In the genomic region with DNA sequence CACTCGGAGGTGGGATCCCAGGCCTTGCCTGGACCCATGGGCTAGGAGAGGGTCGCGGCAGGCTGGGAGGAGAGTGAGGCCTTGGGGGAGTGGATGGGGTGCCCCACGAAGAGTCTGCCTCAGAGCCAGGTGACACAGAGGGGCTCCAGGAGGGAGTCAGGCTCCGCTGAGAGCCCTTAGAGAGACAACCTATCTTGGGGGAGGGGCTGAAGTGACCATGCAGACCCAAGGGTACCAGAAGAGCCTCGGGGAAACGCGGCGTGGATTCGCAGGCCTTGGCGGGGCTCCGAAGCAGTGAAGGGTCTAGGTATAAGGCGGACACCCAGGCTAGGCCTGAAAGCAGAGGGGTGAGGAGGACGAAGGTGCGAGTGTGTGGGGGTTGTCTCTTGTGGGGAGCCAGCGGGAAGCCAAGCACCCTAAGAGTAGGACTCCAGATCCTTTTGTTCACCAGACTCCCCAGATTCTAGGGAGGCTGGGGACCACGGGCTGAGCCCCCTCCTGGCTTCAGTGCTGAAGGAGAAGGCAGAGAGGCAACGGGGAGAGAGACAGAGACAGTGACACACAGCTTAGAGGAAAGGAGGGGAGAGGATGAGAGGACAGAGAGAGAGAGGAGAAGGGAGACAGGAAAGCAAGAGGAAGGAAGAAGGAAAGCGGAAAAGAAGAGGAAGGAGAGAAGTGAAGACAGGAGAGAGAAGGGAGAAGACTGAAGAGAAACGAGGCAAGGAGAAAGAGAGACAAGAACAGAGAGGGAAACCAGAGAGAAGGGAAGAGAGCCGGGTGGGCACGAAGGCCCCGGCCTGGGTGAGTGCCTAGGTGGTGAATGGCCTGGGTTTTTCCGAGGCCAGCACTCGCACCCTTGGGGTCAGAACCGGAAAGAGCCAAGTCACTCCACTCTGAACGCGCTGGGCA, we compare ENCODE assay signal across 1 cellular context.
TF ChIP-seq lines count a peak whose summit lies in the region.

No MANE protein-coding gene starts in this region.

TF ChIP-seq in endothelial cell of umbilical vein, 7 proteins besides CTCF, POLR2A, EP300 and RAD21:
- TF ChIP-seq JUN (IDR thresholded peaks at IDR 0.05; ENCODE audit: borderline replicate concordance, insufficient read depth, insufficient read length, low read depth) (no peak), MYC (IDR thresholded peaks at IDR 0.05; ENCODE audit: low read depth, low read length) (no peak), EZH2 (IDR thresholded peaks at IDR 0.05; ENCODE audit: borderline replicate concordance, low read depth, low read length, severe bottlenecking) (peak; percentile 52)
